10 cellular contexts compared by ENCODE assay signal in genomic region chr7:27172388-27172774, GRCh38. TPM values are rescaled to one million over a fixed set of nuclear protein-coding genes. Genes with fewer than 3 reads are reported as not detected.
A peak's percentile ranks its signal among the peaks of the same experiment; 100 is the strongest.
DNase-seq lines count a peak whose midpoint lies in the region; ATAC-seq, FAIRE-seq and TF ChIP-seq lines count a peak whose summit lies in the region.
"Had no signal": no experiment of that assay in that cellular context is flagged by ENCODE, and none has a peak within 500 bp of the region (broad histone marks: within the 10 kb centered on the region; RNA-seq: fewer than 3 reads in every experiment).

No MANE protein-coding gene starts in this region.

- H3K9me3 ChIP-seq in left ventricle myocardium inferior (replicated peaks): no peaks in the 10 kb centered on the region
- H3K9me3 ChIP-seq in HepG2 (ENCODE audit: low read length): no peaks in the 10 kb centered on the region
- H3K9me3 ChIP-seq in thyroid gland: no peaks in the 10 kb centered on the region

- H3K9ac ChIP-seq in HepG2 (ENCODE audit: insufficient read depth, low read depth, low read length): no peak overlapping the region
- H3K9ac ChIP-seq: parathyroid adenoma had no signal

- TF ChIP-seq EP300 in HepG2 (IDR thresholded peaks at IDR 0.05; ENCODE audit: low read depth in 2 of 2, low read length in 2 of 2) (no peak), HepG2 (CRISPR knock-in tag; IDR thresholded peaks at IDR 0.05; ENCODE audit: borderline replicate concordance) (no peak)

- H3K4me2 ChIP-seq in HepG2 (ENCODE audit: low read depth, low read length): 0 out of 2 replicates have a peak overlapping the region, but pooled peaks have one; percentile 41

- no peak for TF ChIP-seq POLR2A in HepG2 (IDR thresholded peaks at IDR 0.05; ENCODE audit: insufficient read depth in 1 of 2, low read depth in 2 of 2, low read length in 2 of 2)
- TF ChIP-seq POLR2A in thyroid gland (IDR thresholded peaks at IDR 0.05): no peak

- H3K27ac ChIP-seq in left ventricle myocardium inferior (replicated peaks) (no peak overlapping the region), VCaP (peak overlapping the region; percentile 99), HepG2 (ENCODE audit: extremely low read length, insufficient read depth, low read length) (no peak overlapping the region), thyroid gland (no peak overlapping the region)
- H3K27ac ChIP-seq: HL-60, parathyroid adenoma had no signal

- WGBS in HepG2 (ENCODE audit: low lambda C conversion rate): 71% methylated on average over 10 of the region's 10 CpGs
- WGBS in thyroid gland, 2 donors: 12 to 18% methylated on average over 10 of the region's 10 CpGs

- POLR2A ChIA-PET in HepG2 (lab: Yijun Ruan, JAX): interaction anchor here (0.9 kb wide), 1 partner anchor 11 kb away, joined by 3 read pairs; no protein-coding TSS in a partner anchor

- H2AFZ ChIP-seq in HepG2 (ENCODE audit: low read length): no peak overlapping the region
- H2AFZ ChIP-seq: parathyroid adenoma had no signal

- H3K36me3 ChIP-seq in left ventricle myocardium inferior: no peaks in the 10 kb centered on the region
- no peaks in the 10 kb centered on the region for H3K36me3 ChIP-seq in HepG2 (replicated peaks in 1 of 2; ENCODE audit: control insufficient read depth in 1 of 2, insufficient read depth in 2 of 2, low read length in 2 of 2)
- no peaks in the 10 kb centered on the region for H3K36me3 ChIP-seq in thyroid gland

- CTCF ChIA-PET in HepG2 (lab: Yijun Ruan, JAX; ENCODE audit: low intra/inter-chr PET ratio, low total read pairs): no interaction called here

- ATAC-seq in Right ventricle myocardium superior (ENCODE audit: poor library complexity): no peak
- no peak for ATAC-seq in HepG2
- no peak for ATAC-seq in GM19452 (IDR thresholded peaks at IDR 0.05; ENCODE audit: unreplicated experiment)

- intact Hi-C loops in left ventricle myocardium inferior (cut with micrococcal nuclease): no loop called here
- intact Hi-C loops in Right ventricle myocardium superior (cut with DNase I): no loop called here
- intact Hi-C loops in HepG2 (cut with micrococcal nuclease; ENCODE audit: unreplicated experiment): no loop called here
- intact Hi-C loops in thyroid gland (cut with DNase I): loop anchor here (10.0 kb wide), 1 partner anchor 1088 kb away; no protein-coding TSS in a partner anchor

- FAIRE-seq in HepG2 (lab: Jason Lieb, UNC): no peak

- no peak for TF ChIP-seq CTCF in left ventricle myocardium inferior (IDR thresholded peaks at IDR 0.05; ENCODE audit: borderline replicate concordance)
- no peak for TF ChIP-seq CTCF in VCaP (conservative IDR thresholded peaks at IDR 0.05)
- TF ChIP-seq CTCF in HepG2 (CRISPR knock-in tag; IDR thresholded peaks at IDR 0.05): no peak
- TF ChIP-seq CTCF in thyroid gland (IDR thresholded peaks at IDR 0.05): no peak

- peaks cover 38% of the 10 kb centered on the region for H3K4me1 ChIP-seq in left ventricle myocardium inferior
- H3K4me1 ChIP-seq in HepG2 (ENCODE audit: insufficient read depth, low read length): peaks cover 18% of the 10 kb centered on the region
- peaks cover 14 to 30% of the 10 kb centered on the region in 2 donors for H3K4me1 ChIP-seq in thyroid gland
- H3K4me1 ChIP-seq: parathyroid adenoma had no signal

- H3K27me3 ChIP-seq in left ventricle myocardium inferior (ENCODE audit: low read depth) (peaks cover 100% of the 10 kb centered on the region), HepG2 (ENCODE audit: control insufficient read depth in 1 of 2, insufficient read depth in 2 of 2, low read length in 2 of 2) (peaks cover 0 to 64% of the 10 kb centered on the region in 2 experiments), thyroid gland (peaks cover 93% of the 10 kb centered on the region)

- DNase-seq in left ventricle myocardium inferior (peak; percentile 12), Right ventricle myocardium superior (no peak), HepG2 (ENCODE audit: low spot score) (no peak), ureter (ENCODE audit: low spot score) (peak; percentile 45), NCI-H1436 treated with DMSO at 0.1 percent for 48 hours (lab: John Stamatoyannopoulos, UW) (no peak), thyroid gland (no peak)

- in situ Hi-C loops in HepG2 (cut with HindIII; ENCODE audit: extremely low pct_ligation_motif_present, low pct_unique_long_range_greater_than_20kb): loop anchor here (25.0 kb wide), 1 partner anchor 1085 kb away; no protein-coding TSS in a partner anchor

- peak overlapping the region; percentile 61 for H3K4me3 ChIP-seq in left ventricle myocardium inferior
- no peak overlapping the region for H3K4me3 ChIP-seq in HepG2 (replicated peaks in 1 of 3; ENCODE audit: insufficient read depth in 1 of 3, low read depth in 2 of 3, low read length in 3 of 3)
- no peak overlapping the region for H3K4me3 ChIP-seq in thyroid gland (replicated peaks in 1 of 3)

- BruUV-seq in HepG2 (replicated peaks; lab: Mats Ljungman, UMichigan): no TSS peak

- no peaks in the 10 kb centered on the region for H3K79me2 ChIP-seq in HepG2 (ENCODE audit: insufficient read depth, low read length)
- H3K79me2 ChIP-seq: parathyroid adenoma had no signal

- H4K20me1 ChIP-seq in HepG2 (ENCODE audit: insufficient read depth, low read length): no peaks in the 10 kb centered on the region

- TF ChIP-seq RAD21 in HepG2 (CRISPR knock-in tag; IDR thresholded peaks at IDR 0.05): no peak

RNA-seq across cellular contexts. Expression of gene HOXA10, which starts 1.7 kb away (rescaled TPM):
- not detected for total RNA-seq in left ventricle myocardium inferior
- not detected for total RNA-seq in Right ventricle myocardium superior
- not detected in 2 replicates for total RNA-seq in HepG2 (2016; rRNA removed; fragmentation: Illumina TruSeq; extraction: Trizol)
- not detected in 2 replicates for total RNA-seq in HepG2 (2016; cell fraction: cytosol; rRNA removed; fragmentation: Illumina TruSeq; extraction: Trizol; ENCODE audit: low read depth)
- not detected in 2 replicates for total RNA-seq in HepG2 (2016; cell fraction: insoluble cytoplasmic fraction; rRNA removed; fragmentation: Illumina TruSeq; extraction: Trizol)
- total RNA-seq in HepG2 (2016; cell fraction: membrane; rRNA removed; fragmentation: Illumina TruSeq; extraction: Trizol): not detected in 2 replicates
- not detected in 2 replicates for total RNA-seq in HepG2 (2016; cell fraction: nucleus; rRNA removed; fragmentation: Illumina TruSeq; extraction: Trizol)
- polyA plus RNA-seq in HepG2 (2011; rRNA removed): 0.03 TPM in 1 of 2 replicates, not detected in the other
- not detected in 2 replicates for polyA plus RNA-seq in HepG2 (2011; cell fraction: cytosol; rRNA removed)
- polyA plus RNA-seq in HepG2 (2011; cell fraction: nucleus; rRNA removed): not detected in 2 replicates
- polyA plus RNA-seq in HepG2 (2012): not detected in 2 replicates
- polyA plus RNA-seq in HepG2 (2016; cell fraction: cytosol; fragmentation: Illumina TruSeq; extraction: Trizol; ENCODE audit: low read depth): not detected in 2 replicates
- polyA plus RNA-seq in HepG2 (2016; cell fraction: insoluble cytoplasmic fraction; fragmentation: Illumina TruSeq; extraction: Trizol; ENCODE audit: low read depth): not detected in 2 replicates
- 0.12 TPM in 1 of 2 replicates, not detected in the other for polyA plus RNA-seq in HepG2 (2016; cell fraction: membrane; fragmentation: Illumina TruSeq; extraction: Trizol; ENCODE audit: low read depth)
- polyA plus RNA-seq in HepG2 (2016; cell fraction: nucleus; fragmentation: Illumina TruSeq; extraction: Trizol; ENCODE audit: insufficient read depth, low read depth): not detected in 2 replicates
- 11.6 TPM in 1 of 2 replicates, not detected in the other for polyA minus RNA-seq in HepG2 (2011; rRNA and poly(A)+ RNA removed; ENCODE audit: low replicate concordance)
- polyA minus RNA-seq in HepG2 (2011; cell fraction: cytosol; rRNA and poly(A)+ RNA removed): not detected in 2 replicates
- not detected in 2 replicates for polyA minus RNA-seq in HepG2 (2011; cell fraction: nucleus; rRNA and poly(A)+ RNA removed)
- 15.3 TPM for total RNA-seq in ureter
- total RNA-seq in thyroid gland: 1 to 10 TPM in 1 of 4 donors, not detected in 3; 4.0 TPM

RNA-seq across cellular contexts. Expression of gene HOXA9, which starts 7.0 kb away (rescaled TPM):
- total RNA-seq in left ventricle myocardium inferior (not detected), Right ventricle myocardium superior (not detected), HepG2 (2016; rRNA removed; fragmentation: Illumina TruSeq; extraction: Trizol) (not detected in 2 replicates), ureter (7.4 TPM), thyroid gland (1 to 10 TPM in 1 of 4 donors, under 1 TPM in 2, not detected in 1; 0.63 to 1.9 (median 0.67) TPM)
- not detected in 2 replicates for total RNA-seq in HepG2 (2016; cell fraction: cytosol; rRNA removed; fragmentation: Illumina TruSeq; extraction: Trizol; ENCODE audit: low read depth)
- total RNA-seq in HepG2 (2016; cell fraction: insoluble cytoplasmic fraction; rRNA removed; fragmentation: Illumina TruSeq; extraction: Trizol): not detected in 2 replicates
- not detected in 2 replicates for total RNA-seq in HepG2 (2016; cell fraction: membrane; rRNA removed; fragmentation: Illumina TruSeq; extraction: Trizol)
- not detected in 2 replicates for total RNA-seq in HepG2 (2016; cell fraction: nucleus; rRNA removed; fragmentation: Illumina TruSeq; extraction: Trizol)
- polyA plus RNA-seq in HepG2 (2011; rRNA removed): not detected in 2 replicates
- polyA plus RNA-seq in HepG2 (2011; cell fraction: cytosol; rRNA removed): not detected in 2 replicates
- polyA plus RNA-seq in HepG2 (2011; cell fraction: nucleus; rRNA removed): not detected in 2 replicates
- polyA plus RNA-seq in HepG2 (2012): not detected in 2 replicates
- polyA plus RNA-seq in HepG2 (2016; cell fraction: cytosol; fragmentation: Illumina TruSeq; extraction: Trizol; ENCODE audit: low read depth): not detected in 2 replicates
- not detected in 2 replicates for polyA plus RNA-seq in HepG2 (2016; cell fraction: insoluble cytoplasmic fraction; fragmentation: Illumina TruSeq; extraction: Trizol; ENCODE audit: low read depth)
- polyA plus RNA-seq in HepG2 (2016; cell fraction: membrane; fragmentation: Illumina TruSeq; extraction: Trizol; ENCODE audit: low read depth): not detected in 2 replicates
- polyA plus RNA-seq in HepG2 (2016; cell fraction: nucleus; fragmentation: Illumina TruSeq; extraction: Trizol; ENCODE audit: insufficient read depth, low read depth): not detected in 2 replicates
- polyA minus RNA-seq in HepG2 (2011; rRNA and poly(A)+ RNA removed; ENCODE audit: low replicate concordance): 0.51 TPM in 1 of 2 replicates, not detected in the other
- polyA minus RNA-seq in HepG2 (2011; cell fraction: cytosol; rRNA and poly(A)+ RNA removed): not detected in 2 replicates
- not detected in 2 replicates for polyA minus RNA-seq in HepG2 (2011; cell fraction: nucleus; rRNA and poly(A)+ RNA removed)

RNA-seq across cellular contexts. Expression of gene HOXA11, which starts 12.7 kb away (rescaled TPM):
- total RNA-seq in left ventricle myocardium inferior (not detected), Right ventricle myocardium superior (not detected), HepG2 (2016; rRNA removed; fragmentation: Illumina TruSeq; extraction: Trizol) (not detected in 2 replicates), ureter (16.6 TPM), thyroid gland (not detected)
- not detected in 2 replicates for total RNA-seq in HepG2 (2016; cell fraction: cytosol; rRNA removed; fragmentation: Illumina TruSeq; extraction: Trizol; ENCODE audit: low read depth)
- total RNA-seq in HepG2 (2016; cell fraction: insoluble cytoplasmic fraction; rRNA removed; fragmentation: Illumina TruSeq; extraction: Trizol): not detected in 2 replicates
- not detected in 2 replicates for total RNA-seq in HepG2 (2016; cell fraction: membrane; rRNA removed; fragmentation: Illumina TruSeq; extraction: Trizol)
- not detected in 2 replicates for total RNA-seq in HepG2 (2016; cell fraction: nucleus; rRNA removed; fragmentation: Illumina TruSeq; extraction: Trizol)
- 0.04 TPM in 1 of 2 replicates, not detected in the other for polyA plus RNA-seq in HepG2 (2011; rRNA removed)
- polyA plus RNA-seq in HepG2 (2011; cell fraction: cytosol; rRNA removed): not detected in 2 replicates
- not detected in 2 replicates for polyA plus RNA-seq in HepG2 (2011; cell fraction: nucleus; rRNA removed)
- not detected in 2 replicates for polyA plus RNA-seq in HepG2 (2012)
- polyA plus RNA-seq in HepG2 (2016; cell fraction: cytosol; fragmentation: Illumina TruSeq; extraction: Trizol; ENCODE audit: low read depth): not detected in 2 replicates
- polyA plus RNA-seq in HepG2 (2016; cell fraction: insoluble cytoplasmic fraction; fragmentation: Illumina TruSeq; extraction: Trizol; ENCODE audit: low read depth): not detected in 2 replicates
- not detected in 2 replicates for polyA plus RNA-seq in HepG2 (2016; cell fraction: membrane; fragmentation: Illumina TruSeq; extraction: Trizol; ENCODE audit: low read depth)
- polyA plus RNA-seq in HepG2 (2016; cell fraction: nucleus; fragmentation: Illumina TruSeq; extraction: Trizol; ENCODE audit: insufficient read depth, low read depth): not detected in 2 replicates
- 2.9 TPM in 1 of 2 replicates, not detected in the other for polyA minus RNA-seq in HepG2 (2011; rRNA and poly(A)+ RNA removed; ENCODE audit: low replicate concordance)
- polyA minus RNA-seq in HepG2 (2011; cell fraction: cytosol; rRNA and poly(A)+ RNA removed): not detected in 2 replicates
- polyA minus RNA-seq in HepG2 (2011; cell fraction: nucleus; rRNA and poly(A)+ RNA removed): not detected in 2 replicates

RNA-seq across cellular contexts. Expression of gene HOXA7, which starts 15.9 kb away (rescaled TPM):
- 0.36 TPM for total RNA-seq in left ventricle myocardium inferior
- total RNA-seq in Right ventricle myocardium superior: not detected
- total RNA-seq in HepG2 (2016; rRNA removed; fragmentation: Illumina TruSeq; extraction: Trizol): not detected in 2 replicates
- total RNA-seq in HepG2 (2016; cell fraction: cytosol; rRNA removed; fragmentation: Illumina TruSeq; extraction: Trizol; ENCODE audit: low read depth): not detected in 2 replicates
- not detected in 2 replicates for total RNA-seq in HepG2 (2016; cell fraction: insoluble cytoplasmic fraction; rRNA removed; fragmentation: Illumina TruSeq; extraction: Trizol)
- 0.07 and 0.15 TPM in 2 replicates for total RNA-seq in HepG2 (2016; cell fraction: membrane; rRNA removed; fragmentation: Illumina TruSeq; extraction: Trizol)
- total RNA-seq in HepG2 (2016; cell fraction: nucleus; rRNA removed; fragmentation: Illumina TruSeq; extraction: Trizol): not detected in 2 replicates
- polyA plus RNA-seq in HepG2 (2011; rRNA removed): 0.05 and 0.10 TPM in 2 replicates
- polyA plus RNA-seq in HepG2 (2011; cell fraction: cytosol; rRNA removed): 0.07 and 0.13 TPM in 2 replicates
- 0.08 TPM in 1 of 2 replicates, not detected in the other for polyA plus RNA-seq in HepG2 (2011; cell fraction: nucleus; rRNA removed)
- polyA plus RNA-seq in HepG2 (2012): 0.32 TPM in 1 of 2 replicates, not detected in the other
- 0.10 TPM in 1 of 2 replicates, not detected in the other for polyA plus RNA-seq in HepG2 (2016; cell fraction: cytosol; fragmentation: Illumina TruSeq; extraction: Trizol; ENCODE audit: low read depth)
- polyA plus RNA-seq in HepG2 (2016; cell fraction: insoluble cytoplasmic fraction; fragmentation: Illumina TruSeq; extraction: Trizol; ENCODE audit: low read depth): 0.22 and 0.31 TPM in 2 replicates
- 0.26 and 0.30 TPM in 2 replicates for polyA plus RNA-seq in HepG2 (2016; cell fraction: membrane; fragmentation: Illumina TruSeq; extraction: Trizol; ENCODE audit: low read depth)
- polyA plus RNA-seq in HepG2 (2016; cell fraction: nucleus; fragmentation: Illumina TruSeq; extraction: Trizol; ENCODE audit: insufficient read depth, low read depth): not detected in 2 replicates
- 0.08 and 3.8 TPM in 2 replicates for polyA minus RNA-seq in HepG2 (2011; rRNA and poly(A)+ RNA removed; ENCODE audit: low replicate concordance)
- polyA minus RNA-seq in HepG2 (2011; cell fraction: cytosol; rRNA and poly(A)+ RNA removed): 0.30 and 1.1 TPM in 2 replicates
- not detected in 2 replicates for polyA minus RNA-seq in HepG2 (2011; cell fraction: nucleus; rRNA and poly(A)+ RNA removed)
- total RNA-seq in ureter: 6.3 TPM
- total RNA-seq in thyroid gland: 1 to 10 TPM in 1 of 4 donors, under 1 TPM in 3; 0.34 to 2.1 (median 0.74) TPM

RNA-seq across cellular contexts. Expression of gene HOXA3, which starts 20.0 kb away (rescaled TPM):
- total RNA-seq in left ventricle myocardium inferior (not detected), Right ventricle myocardium superior (0.35 TPM), HepG2 (2016; rRNA removed; fragmentation: Illumina TruSeq; extraction: Trizol) (2.1 and 2.9 TPM in 2 replicates), ureter (16.0 TPM), thyroid gland (1 to 10 TPM in 3 of 4 donors, under 1 TPM in 1; 0.94 to 6.1 (median 1.9) TPM)
- 0.51 and 0.71 TPM in 2 replicates for total RNA-seq in HepG2 (2016; cell fraction: cytosol; rRNA removed; fragmentation: Illumina TruSeq; extraction: Trizol; ENCODE audit: low read depth)
- total RNA-seq in HepG2 (2016; cell fraction: insoluble cytoplasmic fraction; rRNA removed; fragmentation: Illumina TruSeq; extraction: Trizol): 1.7 and 2.6 TPM in 2 replicates
- total RNA-seq in HepG2 (2016; cell fraction: membrane; rRNA removed; fragmentation: Illumina TruSeq; extraction: Trizol): 1.6 and 1.9 TPM in 2 replicates
- 3.5 and 4.8 TPM in 2 replicates for total RNA-seq in HepG2 (2016; cell fraction: nucleus; rRNA removed; fragmentation: Illumina TruSeq; extraction: Trizol)
- polyA plus RNA-seq in HepG2 (2011; rRNA removed): 4.3 and 4.6 TPM in 2 replicates
- polyA plus RNA-seq in HepG2 (2011; cell fraction: cytosol; rRNA removed): 1.3 and 1.5 TPM in 2 replicates
- 12.3 and 16.6 TPM in 2 replicates for polyA plus RNA-seq in HepG2 (2011; cell fraction: nucleus; rRNA removed)
- polyA plus RNA-seq in HepG2 (2012): 3.8 and 6.3 TPM in 2 replicates
- 0.74 and 0.97 TPM in 2 replicates for polyA plus RNA-seq in HepG2 (2016; cell fraction: cytosol; fragmentation: Illumina TruSeq; extraction: Trizol; ENCODE audit: low read depth)
- 4.9 and 6.7 TPM in 2 replicates for polyA plus RNA-seq in HepG2 (2016; cell fraction: insoluble cytoplasmic fraction; fragmentation: Illumina TruSeq; extraction: Trizol; ENCODE audit: low read depth)
- polyA plus RNA-seq in HepG2 (2016; cell fraction: membrane; fragmentation: Illumina TruSeq; extraction: Trizol; ENCODE audit: low read depth): 3.4 TPM in 2 replicates
- polyA plus RNA-seq in HepG2 (2016; cell fraction: nucleus; fragmentation: Illumina TruSeq; extraction: Trizol; ENCODE audit: insufficient read depth, low read depth): 26.3 and 26.9 TPM in 2 replicates
- polyA minus RNA-seq in HepG2 (2011; rRNA and poly(A)+ RNA removed; ENCODE audit: low replicate concordance): 1.7 TPM in 1 of 2 replicates, not detected in the other
- polyA minus RNA-seq in HepG2 (2011; cell fraction: cytosol; rRNA and poly(A)+ RNA removed): 0.88 and 1.1 TPM in 2 replicates
- 2.2 and 4.6 TPM in 2 replicates for polyA minus RNA-seq in HepG2 (2011; cell fraction: nucleus; rRNA and poly(A)+ RNA removed)

Comparison
In these comparisons a context has a peak if more than half of its experiments do, and no peak if none do; other contexts are left out.
1. DNase-seq: peak in left ventricle myocardium inferior (single experiment) and ureter (single experiment); none in Right ventricle myocardium superior (single experiment), HepG2 (single experiment), NCI-H1436 treated with DMSO at 0.1 percent for 48 hours (single experiment) and thyroid gland (0 of 2).
2. RNA of gene HOXA11, which starts 12.7 kb away (total RNA-seq): 16.6 TPM in ureter (single experiment); not detected in left ventricle myocardium inferior (single experiment), not detected in Right ventricle myocardium superior (single experiment), not detected in HepG2 and not detected in thyroid gland; every median in the first group is over 10 times any median in the second.